ENCODE assay signal across 8 cellular contexts in genomic region chr4:154551872-154552686, GRCh38. TPM values are rescaled to one million over a fixed set of nuclear protein-coding genes. Genes with fewer than 3 reads are reported as not detected.
DNase-seq lines count a peak whose midpoint lies in the region; ATAC-seq and TF ChIP-seq lines count a peak whose summit lies in the region.

No MANE protein-coding gene starts in this region.

- no peak overlapping the region for H3K27ac ChIP-seq in foreskin keratinocyte
- H3K27ac ChIP-seq in tibial nerve = no peak overlapping the region

- H3K4me1 ChIP-seq in foreskin keratinocyte = peaks cover 7% of the 10 kb centered on the region
- H3K4me1 ChIP-seq in tibial nerve = peaks cover 0 to 30% (median 8%) of the 10 kb centered on the region in 4 donors

- peaks cover 4% of the 10 kb centered on the region for H3K9me3 Mint-ChIP-seq in activated T-helper 2 cell treated with anti-CD3 and anti-CD28 coated beads, Interferon-gamma antibody, Interleukin-2, Interleukin-4, amounts not matched to agents 10 μg/mL and 5 μg/mL and 100 μg/mL, durations not matched to agents 14 hours and 24 hours and 36 hours
- no peaks in the 10 kb centered on the region for H3K9me3 Mint-ChIP-seq in osteocyte (ENCODE audit: unreplicated experiment)

- TF ChIP-seq EP300 in tibial nerve (IDR thresholded peaks at IDR 0.05) = no peak

- 16 to 21% methylated on average over 6 of the region's 6 CpGs for WGBS in tibial nerve, 2 donors

- ATAC-seq in GM21737 (IDR thresholded peaks at IDR 0.05; ENCODE audit: unreplicated experiment) = peak; percentile 41
- ATAC-seq in foreskin keratinocyte = peak; percentile 65

- H3K4me1 Mint-ChIP-seq in activated T-helper 2 cell treated with anti-CD3 and anti-CD28 coated beads, Interferon-gamma antibody, Interleukin-2, Interleukin-4, amounts not matched to agents 10 μg/mL and 5 μg/mL and 100 μg/mL, durations not matched to agents 14 hours and 24 hours and 36 hours (ENCODE audit: low read depth) = peaks cover 20% of the 10 kb centered on the region
- peaks cover 15% of the 10 kb centered on the region for H3K4me1 Mint-ChIP-seq in osteocyte (ENCODE audit: unreplicated experiment)

- H3K9me3 ChIP-seq in tibial nerve = no peaks in the 10 kb centered on the region

- H3K36me3 Mint-ChIP-seq in activated T-helper 2 cell treated with anti-CD3 and anti-CD28 coated beads, Interferon-gamma antibody, Interleukin-2, Interleukin-4, amounts not matched to agents 10 μg/mL and 5 μg/mL and 100 μg/mL, durations not matched to agents 14 hours and 24 hours and 36 hours (ENCODE audit: low read depth) = peaks cover 11% of the 10 kb centered on the region
- H3K36me3 Mint-ChIP-seq in osteocyte (ENCODE audit: unreplicated experiment) = peaks cover 4% of the 10 kb centered on the region

- no peaks in the 10 kb centered on the region for H3K27me3 ChIP-seq in foreskin keratinocyte
- H3K27me3 ChIP-seq in tibial nerve = peaks cover 0 to 2% of the 10 kb centered on the region in 2 donors

- peaks cover under 1% of the 10 kb centered on the region for H3K27me3 Mint-ChIP-seq in activated T-helper 2 cell treated with anti-CD3 and anti-CD28 coated beads, Interferon-gamma antibody, Interleukin-2, Interleukin-4, amounts not matched to agents 10 μg/mL and 5 μg/mL and 100 μg/mL, durations not matched to agents 14 hours and 24 hours and 36 hours (ENCODE audit: low read depth)
- peaks cover 12% of the 10 kb centered on the region for H3K27me3 Mint-ChIP-seq in osteocyte (ENCODE audit: unreplicated experiment)

- H3K36me3 ChIP-seq in tibial nerve = peaks cover 0 to 5% (median 0%) of the 10 kb centered on the region in 3 donors

- DNase-seq in EL (peak; percentile 77), KBM-7 (peak; percentile 65), RKO (ENCODE audit: low spot score) (peak; percentile 87), foreskin keratinocyte (peak in 1 of 2 donors; percentile 65), osteocyte (ENCODE audit: extremely low spot score, unreplicated experiment) (no peak), tibial nerve (ENCODE audit: low spot score in 2 of 2) (peak; percentile 50 to 77)
- peak; percentile 46 for DNase-seq in activated T-helper 2 cell treated with anti-CD3 and anti-CD28 coated beads, Interferon-gamma antibody, Interleukin-2, Interleukin-4, amounts not matched to agents 10 μg/mL and 5 μg/mL and 100 μg/mL, durations not matched to agents 14 hours and 24 hours and 36 hours (ENCODE audit: low spot score)

- intact Hi-C loops in activated T-helper 2 cell treated with anti-CD3 and anti-CD28 coated beads, Interferon-gamma antibody, Interleukin-2, Interleukin-4, amounts not matched to agents 10 μg/mL and 5 μg/mL and 100 μg/mL, durations not matched to agents 14 hours and 24 hours and 36 hours (cut with micrococcal nuclease) = loop anchor here (1.0 to 10.0 kb wide), 3 partner anchors 70 to 225 kb away; no protein-coding TSS in a partner anchor

- no peak overlapping the region for H3K27ac Mint-ChIP-seq in activated T-helper 2 cell treated with anti-CD3 and anti-CD28 coated beads, Interferon-gamma antibody, Interleukin-2, Interleukin-4, amounts not matched to agents 10 μg/mL and 5 μg/mL and 100 μg/mL, durations not matched to agents 14 hours and 24 hours and 36 hours
- no peak overlapping the region for H3K27ac Mint-ChIP-seq in osteocyte (ENCODE audit: unreplicated experiment)

- TF ChIP-seq CTCF in foreskin keratinocyte (conservative IDR thresholded peaks at IDR 0.05) (peak; percentile 93), osteocyte (IDR thresholded peaks at IDR 0.05) (peak; percentile 89), tibial nerve (IDR thresholded peaks at IDR 0.05) (peak; percentile 60 to 82 (median 79))

- H3K4me3 ChIP-seq in tibial nerve = no peak overlapping the region

- in situ Hi-C loops in KBM-7 (cut with MboI; ENCODE audit: low pct_unique_long_range_greater_than_20kb, low sequenced_read_pairs) = no loop called here

- TF ChIP-seq POLR2A in tibial nerve (IDR thresholded peaks at IDR 0.05) = no peak

- no peak overlapping the region for H3K4me3 Mint-ChIP-seq in activated T-helper 2 cell treated with anti-CD3 and anti-CD28 coated beads, Interferon-gamma antibody, Interleukin-2, Interleukin-4, amounts not matched to agents 10 μg/mL and 5 μg/mL and 100 μg/mL, durations not matched to agents 14 hours and 24 hours and 36 hours (ENCODE audit: low read depth)
- H3K4me3 Mint-ChIP-seq in osteocyte (ENCODE audit: unreplicated experiment) = no peak overlapping the region

RNA-seq across cellular contexts. Expression of gene PLRG1, which starts 1.9 kb away (rescaled TPM):
- total RNA-seq in activated T-helper 2 cell treated with anti-CD3 and anti-CD28 coated beads, Interferon-gamma antibody, Interleukin-2, Interleukin-4, amounts not matched to agents 10 μg/mL and 5 μg/mL and 100 μg/mL, durations not matched to agents 14 hours and 24 hours and 36 hours = 81.2 and 83.4 TPM in 2 replicates
- 70.9 and 73.3 TPM in 2 replicates for total RNA-seq in foreskin keratinocyte
- polyA plus RNA-seq in foreskin keratinocyte = 45.6 and 52.5 TPM in 2 replicates
- 79.3 and 82.1 TPM in 2 replicates for total RNA-seq in osteocyte
- total RNA-seq in tibial nerve = 10 to 100 TPM; 32.7 to 47.2 (median 36.5) TPM

RNA-seq across cellular contexts. Expression of gene FGB, which starts 10.7 kb away (rescaled TPM):
- total RNA-seq in activated T-helper 2 cell treated with anti-CD3 and anti-CD28 coated beads, Interferon-gamma antibody, Interleukin-2, Interleukin-4, amounts not matched to agents 10 μg/mL and 5 μg/mL and 100 μg/mL, durations not matched to agents 14 hours and 24 hours and 36 hours = not detected in 2 replicates
- total RNA-seq in foreskin keratinocyte (not detected in 2 replicates), osteocyte (not detected in 2 replicates), tibial nerve (not detected)
- not detected in 2 replicates for polyA plus RNA-seq in foreskin keratinocyte

RNA-seq across cellular contexts. Expression of gene FGA, which starts 38.5 kb away (rescaled TPM):
- total RNA-seq in activated T-helper 2 cell treated with anti-CD3 and anti-CD28 coated beads, Interferon-gamma antibody, Interleukin-2, Interleukin-4, amounts not matched to agents 10 μg/mL and 5 μg/mL and 100 μg/mL, durations not matched to agents 14 hours and 24 hours and 36 hours = not detected in 2 replicates
- total RNA-seq in foreskin keratinocyte (not detected in 2 replicates), osteocyte (not detected in 2 replicates), tibial nerve (1 to 10 TPM in 1 of 4 donors, not detected in 3; 7.2 TPM)
- not detected in 2 replicates for polyA plus RNA-seq in foreskin keratinocyte
